ENCODE assay signal across 1 cellular context in genomic region chr17:7254511-7254910, GRCh38.
TF ChIP-seq lines count a peak whose summit lies in the region.

No MANE protein-coding gene starts in this region.

TF ChIP-seq in H1, 55 proteins besides CTCF, POLR2A, EP300 and RAD21:
- TF ChIP-seq TEAD4 (IDR thresholded peaks at IDR 0.05; ENCODE audit: low read depth, low read length) (no peak), NANOG (IDR thresholded peaks at IDR 0.05; ENCODE audit: insufficient read depth, low read depth, low read length, poor library complexity, severe bottlenecking) (no peak), POLR2AphosphoS5 (IDR thresholded peaks at IDR 0.05; ENCODE audit: low read depth, low read length) (peak; percentile 67; the same call in 1 of the 2 replicates), TAF7 (optimal IDR thresholded peaks at IDR 0.05; ENCODE audit: borderline replicate concordance, low read depth, low read length) (no peak)
